ENCODE assay signal across 12 cellular contexts in genomic region chr5:167720201-167720600, GRCh38.
"Had no signal": no experiment of that assay in that cellular context is flagged by ENCODE, and none has a peak within 500 bp of the region (broad histone marks: within the 10 kb centered on the region; RNA-seq: fewer than 3 reads in every experiment).

No MANE protein-coding gene starts in this region.

- H3K27ac ChIP-seq: adrenal gland, lower lobe of right lung, psoas muscle, thyroid gland, VCaP had no signal

- H3K4me3 ChIP-seq: adrenal gland, lower lobe of right lung, psoas muscle, thyroid gland had no signal

- DNase-seq: activated CD4-positive, alpha-beta T cell treated with anti-CD3 and anti-CD28 coated beads, Interleukin-2, amount 50 U/mL, for 48 hours; activated naive CD4-positive, alpha-beta T cell treated with anti-CD3 and anti-CD28 coated beads, Interleukin-2, amount 10 ng/mL, durations not matched to agents 7 days and 5 days; activated T-cell treated with anti-CD3 and anti-CD28 coated beads, Interleukin-2, amount 50 U/mL, for 1 hour; adrenal gland; immature natural killer cell; left cardiac atrium; lower lobe of right lung; psoas muscle; thyroid gland had no signal

- H3K27me3 ChIP-seq: thyroid gland had no signal

- ATAC-seq: left cardiac atrium; lower lobe of right lung; psoas muscle; sciatic nerve; stimulated activated memory B cell treated with anti-CD40 and anti-IgM and Interleukin-4, amounts not matched to agents 10 μg/mL and 1 μg/mL and 100 μg/mL, for 72 hours had no signal

- H3K4me1 ChIP-seq: adrenal gland, lower lobe of right lung, psoas muscle had no signal

- H3K9me3 ChIP-seq: adrenal gland, lower lobe of right lung, psoas muscle, thyroid gland had no signal

- H3K36me3 ChIP-seq: adrenal gland, lower lobe of right lung, thyroid gland had no signal
